In genomic region chr2:236875906-236876505, GRCh38 we compare ENCODE assay signal across 1 cellular context.
TF ChIP-seq lines count a peak whose summit lies in the region.

No MANE protein-coding gene starts in this region.

TF ChIP-seq in SK-N-SH, 30 proteins besides CTCF, POLR2A, EP300 and RAD21 (continued from another document):
- TF ChIP-seq, protein P1, sequence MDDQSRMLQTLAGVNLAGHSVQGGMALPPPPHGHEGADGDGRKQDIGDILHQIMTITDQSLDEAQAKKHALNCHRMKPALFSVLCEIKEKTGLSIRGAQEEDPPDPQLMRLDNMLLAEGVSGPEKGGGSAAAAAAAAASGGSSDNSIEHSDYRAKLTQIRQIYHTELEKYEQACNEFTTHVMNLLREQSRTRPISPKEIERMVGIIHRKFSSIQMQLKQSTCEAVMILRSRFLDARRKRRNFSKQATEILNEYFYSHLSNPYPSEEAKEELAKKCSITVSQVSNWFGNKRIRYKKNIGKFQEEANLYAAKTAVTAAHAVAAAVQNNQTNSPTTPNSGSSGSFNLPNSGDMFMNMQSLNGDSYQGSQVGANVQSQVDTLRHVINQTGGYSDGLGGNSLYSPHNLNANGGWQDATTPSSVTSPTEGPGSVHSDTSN (IDR thresholded peaks at IDR 0.05) = no peak
